13 cellular contexts compared by ENCODE assay signal in the genomic region with DNA sequence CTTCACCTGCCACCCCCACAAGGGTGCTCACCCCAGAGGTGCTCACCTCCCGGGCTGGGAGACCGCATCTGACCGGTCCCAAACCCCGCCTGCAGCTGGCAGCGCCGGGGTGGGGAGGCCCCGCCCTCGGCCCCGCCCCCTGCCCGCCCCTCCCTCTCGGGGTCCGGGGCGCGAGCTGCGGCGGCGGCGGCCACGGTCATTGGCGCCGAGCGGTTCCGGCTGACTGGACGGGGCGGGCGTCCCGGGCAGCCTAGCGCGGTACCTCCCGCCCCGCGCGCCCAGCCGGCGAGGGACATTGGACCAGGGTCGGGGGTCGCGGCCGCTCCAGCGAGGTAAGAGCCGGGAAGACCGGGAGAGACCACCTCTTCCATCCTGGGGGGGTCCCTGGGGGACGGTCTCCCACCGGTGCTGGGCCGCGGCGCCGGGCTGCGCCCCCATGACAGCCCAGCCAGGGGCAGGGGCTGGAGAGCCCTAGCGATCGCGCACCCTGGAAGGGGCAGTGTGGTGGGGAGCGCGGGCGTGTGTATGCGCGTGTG. TPM values are rescaled to one million over a fixed set of nuclear protein-coding genes. Genes with fewer than 3 reads are reported as not detected.
DNase-seq lines count a peak whose midpoint lies in the region; ATAC-seq and FAIRE-seq lines count a peak whose summit lies in the region.
"Had no signal": no experiment of that assay in that cellular context is flagged by ENCODE, and none has a peak within 500 bp of the region (broad histone marks: within the 10 kb centered on the region; RNA-seq: fewer than 3 reads in every experiment).

A gene with protein sequence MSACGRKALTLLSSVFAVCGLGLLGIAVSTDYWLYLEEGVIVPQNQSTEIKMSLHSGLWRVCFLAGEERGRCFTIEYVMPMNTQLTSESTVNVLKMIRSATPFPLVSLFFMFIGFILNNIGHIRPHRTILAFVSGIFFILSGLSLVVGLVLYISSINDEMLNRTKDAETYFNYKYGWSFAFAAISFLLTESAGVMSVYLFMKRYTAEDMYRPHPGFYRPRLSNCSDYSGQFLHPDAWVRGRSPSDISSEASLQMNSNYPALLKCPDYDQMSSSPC (plus strand): TSS at position 199 of the 536 bp plus-strand sequence. CDS start 42,216 bp downstream, outside the sequence.

- H3K9me3 Mint-ChIP-seq in stimulated activated naive CD8-positive, alpha-beta T cell treated with anti-CD3 and anti-CD28 coated beads, Interleukin-15, amount 100 ng/mL, for 72 hours: no peaks in the 10 kb centered on the region
- H3K9me3 Mint-ChIP-seq: stimulated activated naive B cell treated with anti-CD40 and anti-IgM and Interleukin-4, amounts not matched to agents 10 μg/mL and 1 μg/mL and 100 μg/mL, for 72 hours had no signal

- peaks cover 81% of the 10 kb centered on the region for H3K27me3 Mint-ChIP-seq in stimulated activated naive CD8-positive, alpha-beta T cell treated with anti-CD3 and anti-CD28 coated beads, Interleukin-15, amount 100 ng/mL, for 72 hours

- FAIRE-seq in GM19239 (lab: Jason Lieb, UNC): no peak
- FAIRE-seq: colon had no signal

- peak; percentile 34 for ATAC-seq in stimulated activated naive CD8-positive, alpha-beta T cell treated with anti-CD3 and anti-CD28 coated beads, Interleukin-15, amount 100 ng/mL, for 72 hours
- no peak for ATAC-seq in stimulated activated naive CD8-positive, alpha-beta T cell treated with anti-CD3 and anti-CD28 coated beads, Interleukin-15, Interleukin-2, amounts not matched to agents 100 U/mL and 50 U/mL, for 24 hours

- no peak within 1 kb of the TSS for H3K27ac Mint-ChIP-seq in stimulated activated naive CD8-positive, alpha-beta T cell treated with anti-CD3 and anti-CD28 coated beads, Interleukin-15, amount 100 ng/mL, for 72 hours
- H3K27ac Mint-ChIP-seq: CD4-positive, alpha-beta memory T cell; stimulated activated naive B cell treated with anti-CD40 and anti-IgM and Interleukin-4, amounts not matched to agents 10 μg/mL and 1 μg/mL and 100 μg/mL, for 72 hours had no signal

- DNase-seq in stimulated activated naive CD8-positive, alpha-beta T cell treated with anti-CD3 and anti-CD28 coated beads, Interleukin-15, amount 100 ng/mL, for 72 hours: no peak
- DNase-seq in stimulated activated naive CD8-positive, alpha-beta T cell treated with anti-CD3 and anti-CD28 coated beads, Interleukin-15, Interleukin-2, amounts not matched to agents 100 U/mL and 50 U/mL, for 24 hours: no peak
- DNase-seq in SK-N-DZ (ENCODE audit: low spot score) (peak; percentile 44), iPS-NIHi7 (ENCODE audit: extremely low spot score) (peak; percentile 95), COR-L47 (lab: John Stamatoyannopoulos, UW) (no peak), GM19239 (ENCODE audit: insufficient read length, low spot score) (no peak), activated gamma-delta T cell (lab: John Stamatoyannopoulos, UW) (no peak), OCI-M2 (lab: John Stamatoyannopoulos, UW; ENCODE audit: unreplicated experiment) (no peak)
- DNase-seq: CD4-positive, alpha-beta memory T cell; foreskin melanocyte; KG1; stimulated activated naive B cell treated with anti-CD40 and anti-IgM and Interleukin-4, amounts not matched to agents 10 μg/mL and 1 μg/mL and 100 μg/mL, for 72 hours had no signal

- H3K4me1 Mint-ChIP-seq in stimulated activated naive CD8-positive, alpha-beta T cell treated with anti-CD3 and anti-CD28 coated beads, Interleukin-15, amount 100 ng/mL, for 72 hours: peaks cover 3% of the 10 kb centered on the region
- H3K4me1 Mint-ChIP-seq: CD4-positive, alpha-beta memory T cell had no signal

- no peak within 1 kb of the TSS for H3K4me3 Mint-ChIP-seq in stimulated activated naive CD8-positive, alpha-beta T cell treated with anti-CD3 and anti-CD28 coated beads, Interleukin-15, amount 100 ng/mL, for 72 hours
- H3K4me3 Mint-ChIP-seq: stimulated activated naive B cell treated with anti-CD40 and anti-IgM and Interleukin-4, amounts not matched to agents 10 μg/mL and 1 μg/mL and 100 μg/mL, for 72 hours had no signal

RNA-seq across cellular contexts. Expression of the gene that starts here (rescaled TPM):
- not detected in 2 replicates for polyA plus RNA-seq in SK-N-DZ (2014; cell fraction: cytosol; rRNA removed)
- polyA plus RNA-seq in SK-N-DZ (2014; cell fraction: nucleus; rRNA removed): 0.26 TPM in 1 of 2 replicates, not detected in the other
- polyA plus RNA-seq: CD4-positive, alpha-beta memory T cell had no signal

Comparison
In these comparisons a context has a peak if more than half of its experiments do, and no peak if none do; other contexts are left out.
1. DNase-seq: peak in SK-N-DZ (single experiment) and iPS-NIHi7 (single experiment); none in stimulated activated naive CD8-positive, alpha-beta T cell treated with anti-CD3 and anti-CD28 coated beads, Interleukin-15, amount 100 ng/mL, for 72 hours (0 of 2), stimulated activated naive CD8-positive, alpha-beta T cell treated with anti-CD3 and anti-CD28 coated beads, Interleukin-15, Interleukin-2, amounts not matched to agents 100 U/mL and 50 U/mL, for 24 hours (single experiment), COR-L47 (single experiment), GM19239 (single experiment), activated gamma-delta T cell (single experiment) and OCI-M2 (single experiment).